In the genomic region with DNA sequence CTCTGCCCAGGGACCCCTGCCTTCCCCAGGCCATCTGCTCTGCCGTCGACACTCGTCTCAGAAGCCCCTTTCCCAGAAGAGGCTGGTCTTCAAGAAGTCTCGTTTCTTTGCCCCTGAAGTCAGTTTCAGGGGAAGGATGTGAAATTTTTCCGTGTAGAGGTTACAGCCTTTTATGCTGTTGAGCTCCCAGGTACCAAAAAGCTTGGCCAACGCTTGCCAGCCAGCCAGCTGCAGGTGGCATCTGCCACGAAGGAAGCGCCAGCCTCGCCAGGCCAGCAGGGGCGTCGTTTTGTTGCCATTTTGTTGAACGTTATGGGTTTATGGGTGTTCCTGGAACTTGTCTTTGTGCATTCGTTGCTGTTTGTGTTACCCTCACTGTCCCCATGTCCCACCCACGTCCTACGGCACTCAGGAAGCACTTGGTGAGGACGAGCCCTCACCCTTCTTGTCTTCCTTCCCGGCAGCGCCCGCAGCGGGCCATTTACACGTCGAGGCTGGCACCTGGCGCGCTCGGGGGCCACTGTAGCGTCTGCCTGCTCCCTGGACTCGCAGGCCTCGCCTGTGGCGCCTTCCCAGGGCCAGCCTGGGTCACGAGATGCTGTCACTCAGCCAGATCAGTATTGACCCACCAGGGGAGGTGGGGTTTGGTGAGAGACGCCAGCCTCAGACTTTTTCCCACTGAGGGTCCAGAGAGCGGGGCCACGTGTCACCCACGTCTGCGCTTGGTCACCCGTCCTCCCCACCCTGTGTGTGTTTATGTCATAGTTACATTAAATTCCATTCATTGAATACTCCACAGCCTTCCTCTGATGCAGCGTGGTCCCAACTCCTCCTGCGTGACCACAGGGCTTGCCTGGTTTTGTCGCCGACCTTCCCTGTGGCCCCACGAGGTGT, we compare ENCODE assay signal across 1 cellular context.
TF ChIP-seq lines count a peak whose summit lies in the region.

No MANE protein-coding gene starts in this region.

TF ChIP-seq in endothelial cell of umbilical vein, 7 proteins besides CTCF, POLR2A, EP300 and RAD21:
- TF ChIP-seq MYC (IDR thresholded peaks at IDR 0.05; ENCODE audit: low read depth, low read length) (no peak), EZH2 (IDR thresholded peaks at IDR 0.05; ENCODE audit: borderline replicate concordance, low read depth, low read length, severe bottlenecking) (no peak), JUN (IDR thresholded peaks at IDR 0.05; ENCODE audit: borderline replicate concordance, insufficient read depth, insufficient read length, low read depth) (no peak), FOS (IDR thresholded peaks at IDR 0.05; ENCODE audit: borderline replicate concordance, insufficient read depth, low read length) (no peak), POLR2AphosphoS5 (IDR thresholded peaks at IDR 0.05; ENCODE audit: insufficient read depth, low read depth, low read length) (no peak), GATA2 (IDR thresholded peaks at IDR 0.05; ENCODE audit: insufficient read depth, insufficient read length, low read depth, low read length) (no peak)
- TF ChIP-seq, protein P1, sequence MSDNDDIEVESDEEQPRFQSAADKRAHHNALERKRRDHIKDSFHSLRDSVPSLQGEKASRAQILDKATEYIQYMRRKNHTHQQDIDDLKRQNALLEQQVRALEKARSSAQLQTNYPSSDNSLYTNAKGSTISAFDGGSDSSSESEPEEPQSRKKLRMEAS (IDR thresholded peaks at IDR 0.05; ENCODE audit: insufficient read depth, insufficient read length) = no peak
